Comparison of ENCODE assay signal across 24 cellular contexts in genomic region chr4:185928761-185929455, GRCh38.
A peak's percentile ranks its signal among the peaks of the same experiment; 100 is the strongest.
DNase-seq lines count a peak whose midpoint lies in the region; ATAC-seq, FAIRE-seq and TF ChIP-seq lines count a peak whose summit lies in the region.
"Had no signal": no experiment of that assay in that cellular context is flagged by ENCODE, and none has a peak within 500 bp of the region (broad histone marks: within the 10 kb centered on the region; RNA-seq: fewer than 3 reads in every experiment).

No MANE protein-coding gene starts in this region.

- H3K36me3 ChIP-seq in esophagus muscularis mucosa (no peaks in the 10 kb centered on the region), brain microvascular endothelial cell (replicated peaks) (no peaks in the 10 kb centered on the region), kidney (ENCODE audit: control insufficient read depth in 1 of 2, insufficient read depth in 2 of 2, low read length in 2 of 2) (no peaks in the 10 kb centered on the region)
- H3K36me3 ChIP-seq: BE2C; BLaER1 treated with 17β-estradiol and CSF1 and Interleukin-3, amounts not matched to agents 10 nM and 100 nM; HAP-1 had no signal

- H3K9ac ChIP-seq in kidney (ENCODE audit: low read length in 2 of 2) = no peak overlapping the region
- H3K9ac ChIP-seq: BLaER1 treated with 17β-estradiol and CSF1 and Interleukin-3, amounts not matched to agents 10 nM and 100 nM had no signal

- 78% methylated on average over 10 of the region's 10 CpGs for WGBS in esophagus muscularis mucosa

- no peak for TF ChIP-seq POLR2A in esophagus muscularis mucosa (IDR thresholded peaks at IDR 0.05; ENCODE audit: low read depth)

- H3K4me3 ChIP-seq in esophagus muscularis mucosa (no peak overlapping the region), brain microvascular endothelial cell (ENCODE audit: low read depth, low read length) (no peak overlapping the region), kidney (ENCODE audit: low read length in 2 of 2) (no peak overlapping the region)
- H3K4me3 ChIP-seq: A549; BLaER1 treated with 17β-estradiol and CSF1 and Interleukin-3, amounts not matched to agents 10 nM and 100 nM; GM12878; HAP-1 had no signal

- TF ChIP-seq CTCF in esophagus muscularis mucosa (IDR thresholded peaks at IDR 0.05) = no peak
- no peak for TF ChIP-seq CTCF in brain microvascular endothelial cell (IDR thresholded peaks at IDR 0.05; ENCODE audit: low read depth, low read length, missing control alignments)
- TF ChIP-seq CTCF in kidney (IDR thresholded peaks at IDR 0.05; ENCODE audit: borderline replicate concordance, extremely low read depth, insufficient read depth) = no peak

- in situ Hi-C loops in brain microvascular endothelial cell (cut with HindIII; ENCODE audit: low pct_ligation_motif_present, low sequenced_read_pairs) = no loop called here

- FAIRE-seq in A204.1 (lab: Jason Lieb, UNC) (peak; percentile 47), kidney (lab: Jason Lieb, UNC) (no peak)
- FAIRE-seq: A549, D721Med, GM12878, GM19239, H54 had no signal

- H3K27ac ChIP-seq in esophagus muscularis mucosa (replicated peaks in 1 of 4) (no peak overlapping the region), brain microvascular endothelial cell (no peak overlapping the region), kidney (ENCODE audit: low read depth in 2 of 2, low read length in 2 of 2) (no peak overlapping the region)
- H3K27ac ChIP-seq: 22Rv1; A549; BLaER1 treated with 17β-estradiol and CSF1 and Interleukin-3, amounts not matched to agents 10 nM and 100 nM had no signal

- no peak for ATAC-seq in GM19467 (IDR thresholded peaks at IDR 0.05; ENCODE audit: unreplicated experiment)
- ATAC-seq: A549, GM12878 had no signal

- intact Hi-C loops in esophagus muscularis mucosa (cut with DNase I) = no loop called here
- intact Hi-C loops in kidney (cut with DNase I) = no loop called here

- no peak for TF ChIP-seq EP300 in esophagus muscularis mucosa (IDR thresholded peaks at IDR 0.05)

- no peaks in the 10 kb centered on the region for H3K9me3 ChIP-seq in esophagus muscularis mucosa
- no peaks in the 10 kb centered on the region for H3K9me3 ChIP-seq in kidney (ENCODE audit: control insufficient read depth in 1 of 2, low read length in 2 of 2)
- H3K9me3 ChIP-seq: A549, BE2C, HAP-1 had no signal

- H3K4me1 ChIP-seq in esophagus muscularis mucosa (no peaks in the 10 kb centered on the region), kidney (ENCODE audit: control insufficient read depth in 1 of 2, insufficient read depth in 1 of 2, low read depth in 1 of 2, low read length in 2 of 2) (no peaks in the 10 kb centered on the region)
- H3K4me1 ChIP-seq: A549; BLaER1 treated with 17β-estradiol and CSF1 and Interleukin-3, amounts not matched to agents 10 nM and 100 nM; HAP-1 had no signal

- DNase-seq in HT-29 (ENCODE audit: low spot score) (peak; percentile 1), esophagus muscularis mucosa (ENCODE audit: extremely low spot score) (peak; percentile 39), brain microvascular endothelial cell (no peak), kidney (no peak)
- DNase-seq: ACHN; AML-193; BE2C; CD4-positive, alpha-beta T cell; CD8-positive, alpha-beta memory T cell; DMS 273 treated with DMSO at 0.1 percent for 48 hours; DMS79; EL; GDM1; GOT3 had no signal

- H3K27me3 ChIP-seq in esophagus muscularis mucosa (no peaks in the 10 kb centered on the region), brain microvascular endothelial cell (replicated peaks) (no peaks in the 10 kb centered on the region)
- H3K27me3 ChIP-seq: BE2C; BLaER1 treated with 17β-estradiol and CSF1 and Interleukin-3, amounts not matched to agents 10 nM and 100 nM had no signal

Comparison
In these comparisons a context has a peak if more than half of its experiments do, and no peak if none do; other contexts are left out.
1. DNase-seq: peak in HT-29 (single experiment) and esophagus muscularis mucosa (single experiment); none in brain microvascular endothelial cell (single experiment) and kidney (single experiment).